Comparison of ENCODE assay signal across 8 cellular contexts in the genomic region with DNA sequence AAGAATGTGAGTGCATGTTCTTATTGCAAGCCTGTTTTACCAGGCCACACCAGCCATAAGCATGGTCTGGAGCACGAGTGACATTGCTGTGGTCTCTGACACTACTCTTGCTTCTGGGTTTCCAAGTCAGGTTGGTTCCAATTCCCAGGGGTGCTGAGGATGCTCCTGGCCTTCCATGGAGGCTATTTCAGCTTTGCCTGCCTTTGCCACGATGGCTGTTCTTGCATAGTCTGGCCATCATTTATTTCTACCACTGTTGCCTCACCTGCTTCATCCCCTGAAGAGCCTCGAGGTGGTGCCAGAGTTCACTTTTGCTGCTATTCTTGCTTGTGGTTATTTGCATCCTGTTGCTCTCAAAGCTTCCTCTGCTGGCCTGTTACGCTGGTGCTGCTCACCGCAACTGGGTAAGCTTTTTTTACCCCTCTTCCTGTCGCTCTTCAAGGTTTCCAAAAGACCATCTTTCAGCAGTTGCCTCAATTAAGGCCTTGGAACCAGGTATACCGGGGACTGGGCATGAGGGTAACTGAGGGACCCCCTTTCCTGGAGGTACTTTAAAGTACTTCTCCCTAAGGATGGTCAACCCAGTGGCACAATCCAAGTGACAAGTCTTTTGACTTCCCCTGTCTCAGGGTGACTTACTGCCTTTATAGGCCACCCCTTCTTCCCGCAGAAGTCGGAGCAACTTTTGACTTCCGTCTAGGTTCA.
A peak's percentile ranks its signal among the peaks of the same experiment; 100 is the strongest.
DNase-seq lines count a peak whose midpoint lies in the region; ATAC-seq and TF ChIP-seq lines count a peak whose summit lies in the region.

No MANE protein-coding gene starts in this region.

- H3K36me3 ChIP-seq in esophagus (ENCODE audit: control insufficient read depth in 2 of 2, insufficient read depth in 2 of 2, low read length in 1 of 2), result no peaks in the 10 kb centered on the region
- no peaks in the 10 kb centered on the region for H3K36me3 ChIP-seq in osteoblast (ENCODE audit: insufficient read depth, low read length)

- H3K4me1 ChIP-seq in esophagus (ENCODE audit: control insufficient read depth in 2 of 2, insufficient read depth in 2 of 2, low read length in 1 of 2) (no peaks in the 10 kb centered on the region), osteoblast (ENCODE audit: insufficient read depth, low read length) (no peaks in the 10 kb centered on the region)

- peak; percentile 100 for ATAC-seq in GM18858 (IDR thresholded peaks at IDR 0.05; ENCODE audit: unreplicated experiment)
- ATAC-seq in HG03045 (IDR thresholded peaks at IDR 0.05; ENCODE audit: unreplicated experiment), result peak; percentile 100

- peak overlapping the region; percentile 58 for H2AFZ ChIP-seq in osteoblast (ENCODE audit: low read length)

- no peak overlapping the region for H3K4me2 ChIP-seq in osteoblast (ENCODE audit: insufficient read depth, low read length)

- H3K27me3 ChIP-seq in esophagus (ENCODE audit: control insufficient read depth in 1 of 2, insufficient read depth in 2 of 2, low read length in 2 of 2) (no peaks in the 10 kb centered on the region), osteoblast (ENCODE audit: insufficient read depth, low read length) (no peaks in the 10 kb centered on the region)

- peak; percentile 90 for TF ChIP-seq CTCF in AG10803 (conservative IDR thresholded peaks at IDR 0.05; ENCODE audit: low read length)
- TF ChIP-seq CTCF in osteoblast (IDR thresholded peaks at IDR 0.05; ENCODE audit: extremely low read depth, low read depth, low read length), result peak; percentile 86

- H3K27ac ChIP-seq in esophagus (ENCODE audit: low read depth in 2 of 2, low read length in 1 of 2) (peak overlapping the region; percentile 25 to 34), osteoblast (ENCODE audit: low read depth, low read length) (no peak overlapping the region)

- DNase-seq in AG10803 (ENCODE audit: low read depth) (peak; percentile 72), NCI-H774 (lab: John Stamatoyannopoulos, UW) (peak; percentile 9), osteoblast (ENCODE audit: insufficient read length, low spot score, missing footprints) (peak; percentile 65), NCI-H1092 (lab: John Stamatoyannopoulos, UW) (no peak)
- DNase-seq in activated CD8-positive, alpha-beta memory T cell treated with anti-CD3 and anti-CD28 coated beads for 48 hours (ENCODE audit: low read depth in 2 of 3, low spot score in 2 of 3), result peak in 2 of 3 experiments; percentile 24 to 27

- no peaks in the 10 kb centered on the region for H4K20me1 ChIP-seq in osteoblast (ENCODE audit: insufficient read depth, low read length)

- WGBS in esophagus, 2 donors, result 51 to 65% methylated on average over 10 of the region's 10 CpGs

- no peaks in the 10 kb centered on the region for H3K9me3 ChIP-seq in esophagus (ENCODE audit: control insufficient read depth in 2 of 2, insufficient read depth in 1 of 2, low read depth in 1 of 2, low read length in 1 of 2)
- no peaks in the 10 kb centered on the region for H3K9me3 ChIP-seq in osteoblast (ENCODE audit: low read depth, low read length)

- H3K79me2 ChIP-seq in osteoblast (ENCODE audit: insufficient read depth, low read length), result no peaks in the 10 kb centered on the region

- no peak overlapping the region for H3K4me3 ChIP-seq in AG10803 (ENCODE audit: low read length)
- H3K4me3 ChIP-seq in esophagus (ENCODE audit: low read depth in 1 of 2, low read length in 2 of 2), result no peak overlapping the region
- no peak overlapping the region for H3K4me3 ChIP-seq in osteoblast (ENCODE audit: insufficient read depth, low read length)
